24 cellular contexts compared by ENCODE assay signal in the genomic region with DNA sequence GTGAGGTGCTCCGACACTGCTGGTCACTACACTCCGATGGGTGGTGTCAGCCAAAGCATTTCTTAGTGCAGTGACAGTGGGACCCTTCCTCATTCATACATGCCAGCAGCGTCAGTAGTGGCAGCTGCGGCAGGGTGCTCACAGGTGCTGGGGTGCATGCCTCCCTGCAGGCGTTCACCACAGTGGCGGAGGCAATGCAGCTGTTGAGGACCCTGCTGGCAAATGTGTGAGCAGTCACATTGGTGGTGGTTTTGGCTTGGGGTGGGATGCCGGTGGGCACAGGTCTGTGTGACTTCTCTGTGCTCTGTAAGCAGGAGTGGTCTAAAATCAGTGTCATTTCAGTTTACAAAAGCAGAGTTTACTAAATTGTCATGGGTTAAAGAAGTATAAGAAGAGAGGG.
A peak's percentile ranks its signal among the peaks of the same experiment; 100 is the strongest.
DNase-seq lines count a peak whose midpoint lies in the region; ATAC-seq and TF ChIP-seq lines count a peak whose summit lies in the region.
"Had no signal": no experiment of that assay in that cellular context is flagged by ENCODE, and none has a peak within 500 bp of the region (broad histone marks: within the 10 kb centered on the region; RNA-seq: fewer than 3 reads in every experiment).

No MANE protein-coding gene starts in this region.

- no peak for DNase-seq in activated CD4-positive, alpha-beta memory T cell treated with anti-CD3 and anti-CD28 coated beads, Interleukin-2, amount 10 ng/mL, durations not matched to agents 7 days and 5 days
- no peak for DNase-seq in activated CD4-positive, alpha-beta memory T cell treated with anti-CD3 and anti-CD28 coated beads for 36 hours
- DNase-seq in CD8-positive, alpha-beta T cell: no peak
- no peak for DNase-seq in activated CD8-positive, alpha-beta T cell treated with anti-CD3 and anti-CD28 coated beads for 36 hours
- DNase-seq in activated T-cell treated with anti-CD3 and anti-CD28 coated beads, Interleukin-2, amount 50 U/mL, for 72 hours: no peak
- no peak for DNase-seq in GM19240 (ENCODE audit: insufficient read length, low spot score)
- DNase-seq: COR-L47, DMS79, GOT3, IMR-90, Kasumi-1, NCI-H1694, NCI-H2081, NCI-H2171, NCI-H345, NCI-H524, NCI-H82, OCI-M1 had no signal

- H3K36me3 Mint-ChIP-seq in activated CD4-positive, alpha-beta memory T cell treated with anti-CD3 and anti-CD28 coated beads, Interleukin-2, amount 10 ng/mL, durations not matched to agents 7 days and 5 days (ENCODE audit: low read depth): peaks cover 18% of the 10 kb centered on the region
- H3K36me3 Mint-ChIP-seq in activated CD4-positive, alpha-beta memory T cell treated with anti-CD3 and anti-CD28 coated beads for 36 hours: no peaks in the 10 kb centered on the region
- no peaks in the 10 kb centered on the region for H3K36me3 Mint-ChIP-seq in CD8-positive, alpha-beta T cell
- H3K36me3 Mint-ChIP-seq in activated CD8-positive, alpha-beta T cell treated with anti-CD3 and anti-CD28 coated beads for 36 hours (ENCODE audit: low read depth): no peaks in the 10 kb centered on the region
- H3K36me3 Mint-ChIP-seq in activated T-cell treated with anti-CD3 and anti-CD28 coated beads, Interleukin-2, amount 50 U/mL, for 72 hours (ENCODE audit: insufficient read depth in 2 of 2): peaks cover 0 to under 1% of the 10 kb centered on the region in 2 donors
- H3K36me3 Mint-ChIP-seq: CD14-positive monocyte had no signal

- 25% methylated on average over 7 of the region's 7 CpGs for WGBS in thymus

- H3K27ac Mint-ChIP-seq in activated CD4-positive, alpha-beta memory T cell treated with anti-CD3 and anti-CD28 coated beads, Interleukin-2, amount 10 ng/mL, durations not matched to agents 7 days and 5 days: peak overlapping the region; percentile 88
- H3K27ac Mint-ChIP-seq in activated CD4-positive, alpha-beta memory T cell treated with anti-CD3 and anti-CD28 coated beads for 36 hours: no peak overlapping the region
- H3K27ac Mint-ChIP-seq in CD8-positive, alpha-beta T cell: peak overlapping the region; percentile 90
- H3K27ac Mint-ChIP-seq in activated CD8-positive, alpha-beta T cell treated with anti-CD3 and anti-CD28 coated beads for 36 hours: peak overlapping the region; percentile 77
- H3K27ac Mint-ChIP-seq in activated T-cell treated with anti-CD3 and anti-CD28 coated beads, Interleukin-2, amount 50 U/mL, for 72 hours: no peak overlapping the region
- H3K27ac Mint-ChIP-seq: B cell, CD14-positive monocyte had no signal

- no peak overlapping the region for H3K27ac ChIP-seq in CD8-positive, alpha-beta T cell (ENCODE audit: low read depth, low read length)
- peak overlapping the region; percentile 80 for H3K27ac ChIP-seq in thymus (ENCODE audit: low read depth)
- H3K27ac ChIP-seq: SJSA1 had no signal

- no peak overlapping the region for H3K4me3 ChIP-seq in CD8-positive, alpha-beta T cell (ENCODE audit: low read depth, low read length)
- H3K4me3 ChIP-seq in thymus (ENCODE audit: low read length): no peak overlapping the region
- H3K4me3 ChIP-seq: SJSA1 had no signal

- no peak for TF ChIP-seq CTCF in CD8-positive, alpha-beta T cell (IDR thresholded peaks at IDR 0.05)
- TF ChIP-seq CTCF in activated CD8-positive, alpha-beta T cell treated with anti-CD3 and anti-CD28 coated beads for 36 hours (IDR thresholded peaks at IDR 0.05): no peak

- no peak overlapping the region for H3K4me3 Mint-ChIP-seq in activated CD4-positive, alpha-beta memory T cell treated with anti-CD3 and anti-CD28 coated beads, Interleukin-2, amount 10 ng/mL, durations not matched to agents 7 days and 5 days
- H3K4me3 Mint-ChIP-seq in activated CD4-positive, alpha-beta memory T cell treated with anti-CD3 and anti-CD28 coated beads for 36 hours: no peak overlapping the region
- peak overlapping the region; percentile 12 for H3K4me3 Mint-ChIP-seq in CD8-positive, alpha-beta T cell
- no peak overlapping the region for H3K4me3 Mint-ChIP-seq in activated CD8-positive, alpha-beta T cell treated with anti-CD3 and anti-CD28 coated beads for 36 hours
- no peak overlapping the region for H3K4me3 Mint-ChIP-seq in activated T-cell treated with anti-CD3 and anti-CD28 coated beads, Interleukin-2, amount 50 U/mL, for 72 hours
- H3K4me3 Mint-ChIP-seq: B cell, CD14-positive monocyte had no signal

- H3K36me3 ChIP-seq in CD8-positive, alpha-beta T cell (ENCODE audit: insufficient read depth, low read length): no peaks in the 10 kb centered on the region
- H3K36me3 ChIP-seq in thymus (ENCODE audit: control insufficient read depth, insufficient read depth): no peaks in the 10 kb centered on the region
- H3K36me3 ChIP-seq: SJSA1 had no signal

- H3K27me3 Mint-ChIP-seq in activated CD4-positive, alpha-beta memory T cell treated with anti-CD3 and anti-CD28 coated beads, Interleukin-2, amount 10 ng/mL, durations not matched to agents 7 days and 5 days: no peaks in the 10 kb centered on the region
- H3K27me3 Mint-ChIP-seq in activated CD4-positive, alpha-beta memory T cell treated with anti-CD3 and anti-CD28 coated beads for 36 hours: no peaks in the 10 kb centered on the region
- H3K27me3 Mint-ChIP-seq in CD8-positive, alpha-beta T cell (ENCODE audit: low read depth): no peaks in the 10 kb centered on the region
- no peaks in the 10 kb centered on the region for H3K27me3 Mint-ChIP-seq in activated CD8-positive, alpha-beta T cell treated with anti-CD3 and anti-CD28 coated beads for 36 hours
- H3K27me3 Mint-ChIP-seq in activated T-cell treated with anti-CD3 and anti-CD28 coated beads, Interleukin-2, amount 50 U/mL, for 72 hours (ENCODE audit: low read depth): no peaks in the 10 kb centered on the region

- no peaks in the 10 kb centered on the region for H3K27me3 ChIP-seq in CD8-positive, alpha-beta T cell (ENCODE audit: insufficient read depth, low read length)
- no peaks in the 10 kb centered on the region for H3K27me3 ChIP-seq in thymus (ENCODE audit: control insufficient read depth, insufficient read depth)
- H3K27me3 ChIP-seq: SJSA1 had no signal

- peaks cover 10% of the 10 kb centered on the region for H3K9me3 Mint-ChIP-seq in activated CD4-positive, alpha-beta memory T cell treated with anti-CD3 and anti-CD28 coated beads, Interleukin-2, amount 10 ng/mL, durations not matched to agents 7 days and 5 days
- H3K9me3 Mint-ChIP-seq in activated CD4-positive, alpha-beta memory T cell treated with anti-CD3 and anti-CD28 coated beads for 36 hours: no peaks in the 10 kb centered on the region
- peaks cover 3% of the 10 kb centered on the region for H3K9me3 Mint-ChIP-seq in CD8-positive, alpha-beta T cell
- no peaks in the 10 kb centered on the region for H3K9me3 Mint-ChIP-seq in activated CD8-positive, alpha-beta T cell treated with anti-CD3 and anti-CD28 coated beads for 36 hours
- no peaks in the 10 kb centered on the region for H3K9me3 Mint-ChIP-seq in activated T-cell treated with anti-CD3 and anti-CD28 coated beads, Interleukin-2, amount 50 U/mL, for 72 hours

- H3K9me3 ChIP-seq in CD8-positive, alpha-beta T cell (ENCODE audit: low read length): peaks cover 4% of the 10 kb centered on the region
- H3K9me3 ChIP-seq in thymus (ENCODE audit: control insufficient read depth): no peaks in the 10 kb centered on the region
- H3K9me3 ChIP-seq: SJSA1 had no signal

- H3K4me1 ChIP-seq in CD8-positive, alpha-beta T cell (ENCODE audit: insufficient read depth, low read length): peaks cover 37% of the 10 kb centered on the region
- H3K4me1 ChIP-seq in thymus (ENCODE audit: control insufficient read depth, insufficient read depth, low read length): peaks cover 10% of the 10 kb centered on the region
- H3K4me1 ChIP-seq: SJSA1 had no signal

- CTCF ChIA-PET in activated CD4-positive, alpha-beta memory T cell treated with anti-CD3 and anti-CD28 coated beads, Interleukin-2, amount 10 ng/mL, durations not matched to agents 7 days and 5 days (lab: Charles Lee): interaction anchor here (1.3 to 3.9 kb wide), 6 partner anchors 10 to 53 kb away, joined by 3 to 22 read pairs (median 8); no protein-coding TSS in a partner anchor
- CTCF ChIA-PET in activated CD4-positive, alpha-beta memory T cell treated with anti-CD3 and anti-CD28 coated beads for 36 hours (lab: Charles Lee): interaction anchor here (1.0 to 3.1 kb wide), 2 partner anchors 13 to 83 kb away, joined by 3 to 20 read pairs; no protein-coding TSS in a partner anchor
- CTCF ChIA-PET in CD8-positive, alpha-beta T cell (lab: Charles Lee): interaction anchor here (0.9 to 4.2 kb wide), 4 partner anchors 23 to 83 kb away, joined by 3 to 21 read pairs (median 5); no protein-coding TSS in a partner anchor
- CTCF ChIA-PET in activated CD8-positive, alpha-beta T cell treated with anti-CD3 and anti-CD28 coated beads for 36 hours (lab: Charles Lee): interaction anchor here (1.1 to 5.8 kb wide), 4 partner anchors 10 to 83 kb away, joined by 3 to 48 read pairs (median 6); no protein-coding TSS in a partner anchor

- POLR2A ChIA-PET in activated CD4-positive, alpha-beta memory T cell treated with anti-CD3 and anti-CD28 coated beads, Interleukin-2, amount 10 ng/mL, durations not matched to agents 7 days and 5 days (lab: Charles Lee): interaction anchor here (0.9 to 4.9 kb wide), 8 partner anchors 8 to 462 kb away, joined by 3 to 46 read pairs (median 10); no protein-coding TSS in a partner anchor
- POLR2A ChIA-PET in activated CD4-positive, alpha-beta memory T cell treated with anti-CD3 and anti-CD28 coated beads for 36 hours (lab: Charles Lee): interaction anchor here (1.4 kb wide), 1 partner anchor 30 kb away, joined by 3 read pairs; no protein-coding TSS in a partner anchor
- POLR2A ChIA-PET in CD8-positive, alpha-beta T cell (lab: Charles Lee): interaction anchor here (0.8 to 2.0 kb wide), 8 partner anchors 11 to 75 kb away, joined by 3 to 8 read pairs (median 5); no protein-coding TSS in a partner anchor
- POLR2A ChIA-PET in activated CD8-positive, alpha-beta T cell treated with anti-CD3 and anti-CD28 coated beads for 36 hours (lab: Charles Lee): no interaction called here

- no peak for ATAC-seq in CD8-positive, alpha-beta T cell
- no peak for ATAC-seq in activated CD8-positive, alpha-beta T cell treated with anti-CD3 and anti-CD28 coated beads for 36 hours
- no peak for ATAC-seq in activated T-cell treated with anti-CD3 and anti-CD28 coated beads, Interleukin-2, amount 50 U/mL, for 72 hours (replicated peaks in 1 of 2)
- ATAC-seq: HCT116, Right ventricle myocardium inferior had no signal

- peaks cover 6% of the 10 kb centered on the region for H3K4me1 Mint-ChIP-seq in activated CD4-positive, alpha-beta memory T cell treated with anti-CD3 and anti-CD28 coated beads, Interleukin-2, amount 10 ng/mL, durations not matched to agents 7 days and 5 days
- peaks cover 42% of the 10 kb centered on the region for H3K4me1 Mint-ChIP-seq in activated CD4-positive, alpha-beta memory T cell treated with anti-CD3 and anti-CD28 coated beads for 36 hours (ENCODE audit: low read depth)
- H3K4me1 Mint-ChIP-seq in CD8-positive, alpha-beta T cell (ENCODE audit: low read depth): peaks cover 31% of the 10 kb centered on the region
- peaks cover 18% of the 10 kb centered on the region for H3K4me1 Mint-ChIP-seq in activated CD8-positive, alpha-beta T cell treated with anti-CD3 and anti-CD28 coated beads for 36 hours (ENCODE audit: low read depth)
- H3K4me1 Mint-ChIP-seq in activated T-cell treated with anti-CD3 and anti-CD28 coated beads, Interleukin-2, amount 50 U/mL, for 72 hours (ENCODE audit: low read depth): peaks cover 14% of the 10 kb centered on the region
- H3K4me1 Mint-ChIP-seq: B cell had no signal

- intact Hi-C loops in activated CD4-positive, alpha-beta memory T cell treated with anti-CD3 and anti-CD28 coated beads for 36 hours (cut with micrococcal nuclease): loop anchor here (5.0 kb wide), 1 partner anchor 75 kb away; no protein-coding TSS in a partner anchor
- intact Hi-C loops in CD8-positive, alpha-beta T cell (cut with DNase I, micrococcal nuclease): loop anchor here in 1 of 2 experiments (5.0 kb wide), 2 partner anchors 50 to 80 kb away; no protein-coding TSS in a partner anchor
- intact Hi-C loops in activated CD8-positive, alpha-beta T cell treated with anti-CD3 and anti-CD28 coated beads for 36 hours (cut with micrococcal nuclease): no loop called here

Comparison
In these comparisons a context has a peak if more than half of its experiments do, and no peak if none do; other contexts are left out.
1. H3K27ac Mint-ChIP-seq: peak in activated CD4-positive, alpha-beta memory T cell treated with anti-CD3 and anti-CD28 coated beads, Interleukin-2, amount 10 ng/mL, durations not matched to agents 7 days and 5 days (single experiment), CD8-positive, alpha-beta T cell (single experiment) and activated CD8-positive, alpha-beta T cell treated with anti-CD3 and anti-CD28 coated beads for 36 hours (single experiment); none in activated CD4-positive, alpha-beta memory T cell treated with anti-CD3 and anti-CD28 coated beads for 36 hours (single experiment) and activated T-cell treated with anti-CD3 and anti-CD28 coated beads, Interleukin-2, amount 50 U/mL, for 72 hours (single experiment).